In genomic region chr2:28895189-28895893, GRCh38 we compare ENCODE assay signal across 8 cellular contexts. TPM values are rescaled to one million over a fixed set of nuclear protein-coding genes. Genes with fewer than 3 reads are reported as not detected.
DNase-seq lines count a peak whose midpoint lies in the region; ATAC-seq and TF ChIP-seq lines count a peak whose summit lies in the region.

No MANE protein-coding gene starts in this region.

- H3K4me3 ChIP-seq in lower lobe of right lung = peak overlapping the region; percentile 99

- H3K36me3 Mint-ChIP-seq in activated CD4-positive, alpha-beta T cell treated with anti-CD3 and anti-CD28 coated beads, Interleukin-2, amount 10 ng/mL, durations not matched to agents 24 days and 14 days (ENCODE audit: low read depth) = peaks cover 23% of the 10 kb centered on the region

- DNase-seq in COLO668 (lab: John Stamatoyannopoulos, UW; ENCODE audit: unreplicated experiment) (peak; percentile 51), ecto neural progenitor cell (ENCODE audit: low spot score) (peak; percentile 64), lower lobe of right lung (no peak), T1000 (lab: John Stamatoyannopoulos, UW) (no peak)
- peak; percentile 83 for DNase-seq in activated CD4-positive, alpha-beta T cell treated with anti-CD3 and anti-CD28 coated beads, Interleukin-2, amount 10 ng/mL, durations not matched to agents 24 days and 14 days
- peak; percentile 27 to 31 for DNase-seq in stimulated activated CD8-positive, alpha-beta memory T cell treated with anti-CD3 and anti-CD28 coated beads, Interleukin-15, amount 100 ng/mL, for 4 hours (ENCODE audit: low read depth in 2 of 2)

- intact Hi-C loops in activated CD4-positive, alpha-beta T cell treated with anti-CD3 and anti-CD28 coated beads, Interleukin-2, amount 10 ng/mL, durations not matched to agents 24 days and 14 days (cut with micrococcal nuclease) = loop anchor here (2.0 to 10.0 kb wide), 4 partner anchors 73 to 221 kb away; no protein-coding TSS in a partner anchor
- intact Hi-C loops in lower lobe of right lung (cut with DNase I) = no loop called here

- peaks cover 35% of the 10 kb centered on the region for H3K4me1 Mint-ChIP-seq in activated CD4-positive, alpha-beta T cell treated with anti-CD3 and anti-CD28 coated beads, Interleukin-2, amount 10 ng/mL, durations not matched to agents 24 days and 14 days

- H3K27ac Mint-ChIP-seq in activated CD4-positive, alpha-beta T cell treated with anti-CD3 and anti-CD28 coated beads, Interleukin-2, amount 10 ng/mL, durations not matched to agents 24 days and 14 days = peak overlapping the region; percentile 95

- no peak for TF ChIP-seq CTCF in lower lobe of right lung (IDR thresholded peaks at IDR 0.05)

- H3K27me3 Mint-ChIP-seq in activated CD4-positive, alpha-beta T cell treated with anti-CD3 and anti-CD28 coated beads, Interleukin-2, amount 10 ng/mL, durations not matched to agents 24 days and 14 days = no peaks in the 10 kb centered on the region

- H3K4me1 ChIP-seq in lower lobe of right lung = peaks cover 30% of the 10 kb centered on the region

- H3K36me3 ChIP-seq in KOPT-K1 (ENCODE audit: insufficient read depth, low read length) (peaks cover 22% of the 10 kb centered on the region), lower lobe of right lung (no peaks in the 10 kb centered on the region)

- ATAC-seq in GM21717 (IDR thresholded peaks at IDR 0.05; ENCODE audit: unreplicated experiment) (peak; percentile 26), lower lobe of right lung (peak; percentile 3 to 31)

- H3K27ac ChIP-seq in KOPT-K1 (ENCODE audit: low read depth, low read length, poor library complexity, severe bottlenecking) (peak overlapping the region; percentile 88), lower lobe of right lung (peak overlapping the region; percentile 89)

- no peaks in the 10 kb centered on the region for H3K9me3 ChIP-seq in KOPT-K1 (ENCODE audit: insufficient read depth, low read length, poor library complexity, severe bottlenecking)
- H3K9me3 ChIP-seq in lower lobe of right lung = no peaks in the 10 kb centered on the region

- H3K9me3 Mint-ChIP-seq in activated CD4-positive, alpha-beta T cell treated with anti-CD3 and anti-CD28 coated beads, Interleukin-2, amount 10 ng/mL, durations not matched to agents 24 days and 14 days = no peaks in the 10 kb centered on the region

- no peaks in the 10 kb centered on the region for H3K27me3 ChIP-seq in lower lobe of right lung (ENCODE audit: low read depth)

- H3K4me3 Mint-ChIP-seq in activated CD4-positive, alpha-beta T cell treated with anti-CD3 and anti-CD28 coated beads, Interleukin-2, amount 10 ng/mL, durations not matched to agents 24 days and 14 days = peak overlapping the region; percentile 99

RNA-seq across cellular contexts. Expression of gene WDR43, which starts 0.9 kb away (rescaled TPM):
- total RNA-seq in activated CD4-positive, alpha-beta T cell treated with anti-CD3 and anti-CD28 coated beads, Interleukin-2, amount 10 ng/mL, durations not matched to agents 24 days and 14 days = 181 and 190 TPM in 2 replicates
- 27.9 TPM for total RNA-seq in lower lobe of right lung

RNA-seq across cellular contexts. Expression of gene TRMT61B, which starts 25.2 kb away (rescaled TPM):
- total RNA-seq in activated CD4-positive, alpha-beta T cell treated with anti-CD3 and anti-CD28 coated beads, Interleukin-2, amount 10 ng/mL, durations not matched to agents 24 days and 14 days = 18.9 and 20.1 TPM in 2 replicates
- total RNA-seq in lower lobe of right lung = 13.0 TPM

Comparison
In these comparisons a context has a peak if more than half of its experiments do, and no peak if none do; other contexts are left out.
1. DNase-seq: peak in COLO668 (single experiment), activated CD4-positive, alpha-beta T cell treated with anti-CD3 and anti-CD28 coated beads, Interleukin-2, amount 10 ng/mL, durations not matched to agents 24 days and 14 days (single experiment), ecto neural progenitor cell (single experiment) and stimulated activated CD8-positive, alpha-beta memory T cell treated with anti-CD3 and anti-CD28 coated beads, Interleukin-15, amount 100 ng/mL, for 4 hours (2 of 2); none in lower lobe of right lung (single experiment) and T1000 (single experiment).